ENCODE assay signal across 24 cellular contexts in genomic region chr3:56222866-56223265, GRCh38.
"Had no signal": no experiment of that assay in that cellular context is flagged by ENCODE, and none has a peak within 500 bp of the region (broad histone marks: within the 10 kb centered on the region; RNA-seq: fewer than 3 reads in every experiment).

No MANE protein-coding gene starts in this region.

- DNase-seq: colonic mucosa; effector CD8-positive, alpha-beta T cell; endodermal cell; foreskin fibroblast; glutamatergic neuron; heart right ventricle; left ventricle myocardium superior; lower lobe of right lung; naive thymus-derived CD4-positive, alpha-beta T cell; nephron progenitor cell; occipital lobe; ovary; right lobe of liver; stimulated activated CD4-positive, alpha-beta T cell treated with anti-CD3 and anti-CD28 coated beads, Interleukin-12 subunit alpha, Interleukin-12 subunit beta, amount 100 ng/mL, for 4 hours; stimulated activated CD4-positive, alpha-beta T cell treated with anti-CD3 and anti-CD28 coated beads, Interleukin-1b, Interleukin-23, amount 100 ng/mL, for 48 hours; stimulated activated CD4-positive, alpha-beta T cell treated with anti-CD3 and anti-CD28 coated beads, Interleukin-4, amount 100 ng/mL, for 1 hour; stimulated activated CD8-positive, alpha-beta memory T cell treated with anti-CD3 and anti-CD28 coated beads, Interleukin-4, amount 100 ng/mL, for 48 hours; stimulated activated naive CD4-positive, alpha-beta T cell treated with Interleukin-2 at 50 U/mL for 16 hours; stomach; tibial artery had no signal

- H3K27me3 ChIP-seq: colonic mucosa, gastroesophageal sphincter, ovary, right lobe of liver, stomach, tibial artery had no signal

- H3K4me1 ChIP-seq: colonic mucosa, gastroesophageal sphincter, heart right ventricle, lower lobe of right lung, right lobe of liver, stomach, tibial artery had no signal

- H3K4me3 ChIP-seq: colonic mucosa, gastroesophageal sphincter, heart right ventricle, lower lobe of right lung, ovary, right lobe of liver, smooth muscle cell, stomach, tibial artery had no signal

- H3K9me3 ChIP-seq: colonic mucosa, gastroesophageal sphincter, heart right ventricle, lower lobe of right lung, ovary, right lobe of liver, stomach, tibial artery had no signal

- H3K27ac ChIP-seq: colonic mucosa, epithelial cell of prostate, gastroesophageal sphincter, heart right ventricle, lower lobe of right lung, ovary, right lobe of liver, stomach, tibial artery had no signal

- ATAC-seq: esophagus mucosa; gastroesophageal sphincter; heart right ventricle; left ventricle myocardium superior; lower lobe of right lung; naive thymus-derived CD4-positive, alpha-beta T cell; right lobe of liver had no signal

- H3K36me3 ChIP-seq: colonic mucosa, gastroesophageal sphincter, heart right ventricle, lower lobe of right lung, ovary, right lobe of liver, stomach, tibial artery had no signal
